ENCODE assay signal across 27 cellular contexts in genomic region chr15:27784107-27784506, GRCh38.
"Had no signal": no experiment of that assay in that cellular context is flagged by ENCODE, and none has a peak within 500 bp of the region (broad histone marks: within the 10 kb centered on the region; RNA-seq: fewer than 3 reads in every experiment).

No MANE protein-coding gene starts in this region.

- DNase-seq: activated CD4-positive, alpha-beta T cell treated with anti-CD3 and anti-CD28 coated beads for 36 hours; activated CD4-positive, CD25-positive, alpha-beta regulatory T cell; activated CD8-positive, alpha-beta memory T cell treated with anti-CD3 and anti-CD28 coated beads, Interleukin-2, amount 10 ng/mL, durations not matched to agents 7 days and 5 days; activated CD8-positive, alpha-beta T cell treated with anti-CD3 and anti-CD28 coated beads, Interleukin-2, amount 10 ng/mL, durations not matched to agents 7 days and 5 days; activated naive CD4-positive, alpha-beta T cell; activated T-cell treated with anti-CD3 and anti-CD28 coated beads, Interleukin-2, amount 50 U/mL, for 72 hours; cerebellar nuclear complex; endodermal cell; foreskin keratinocyte; heart left ventricle; hypothalamus; immature natural killer cell; left colon; naive B cell; nephron progenitor cell; ovary; stimulated activated CD4-positive, alpha-beta T cell treated with anti-CD3 and anti-CD28 coated beads, Interleukin-1b, Interleukin-23, amount 100 ng/mL, for 48 hours; stimulated activated CD4-positive, alpha-beta T cell treated with anti-CD3 and anti-CD28 coated beads, Interleukin-4, amount 100 ng/mL, for 4 hours; stimulated activated CD8-positive, alpha-beta memory T cell treated with anti-CD3 and anti-CD28 coated beads, Interleukin-4, amount 100 ng/mL, for 48 hours; stomach; T-helper 2 cell; thyroid gland; upper lobe of right lung had no signal

- H3K9me3 ChIP-seq: heart left ventricle, ovary, thyroid gland, upper lobe of right lung had no signal

- FAIRE-seq: kidney had no signal

- H3K27me3 ChIP-seq: cardiac muscle cell, foreskin keratinocyte, heart left ventricle, ovary, stomach, thyroid gland, upper lobe of right lung had no signal

- H3K4me3 ChIP-seq: cardiac muscle cell, coronary artery, heart left ventricle, ovary, smooth muscle cell, stomach, thyroid gland, upper lobe of right lung had no signal

- H3K36me3 ChIP-seq: cardiac muscle cell, heart left ventricle, ovary, stomach, thyroid gland, upper lobe of right lung had no signal

- H3K27ac ChIP-seq: cardiac muscle cell, coronary artery, foreskin keratinocyte, heart left ventricle, ovary, stomach, thyroid gland, upper lobe of right lung had no signal
